Comparison of ENCODE assay signal across 1 cellular context in genomic region chr1:116110507-116111195, GRCh38.
A peak's percentile ranks its signal among the peaks of the same experiment; 100 is the strongest.
TF ChIP-seq lines count a peak whose summit lies in the region.

No MANE protein-coding gene starts in this region.

TF ChIP-seq in GM12878, 131 proteins besides CTCF, POLR2A, EP300 and RAD21 (continued from another document and continues in another):
- no peak for TF ChIP-seq IRF5 (IDR thresholded peaks at IDR 0.05; ENCODE audit: borderline replicate concordance)
- no peak for TF ChIP-seq HCFC1 (IDR thresholded peaks at IDR 0.05; ENCODE audit: low read length)
- no peak; the same call in 1 of the 2 replicates for TF ChIP-seq LARP7 (IDR thresholded peaks at IDR 0.05)
- no peak for TF ChIP-seq BCL11A (IDR thresholded peaks at IDR 0.05; ENCODE audit: low read depth, low read length)
- no peak for TF ChIP-seq SMAD5 (IDR thresholded peaks at IDR 0.05; ENCODE audit: low read depth)
- TF ChIP-seq NFYA (IDR thresholded peaks at IDR 0.05; ENCODE audit: borderline replicate concordance, low read depth, low read length) = no peak
- peak; percentile 83 for TF ChIP-seq MTA2 (IDR thresholded peaks at IDR 0.05; ENCODE audit: low read depth)
- TF ChIP-seq SMC3 (IDR thresholded peaks at IDR 0.05; ENCODE audit: borderline replicate concordance, low read length) = no peak
- no peak for TF ChIP-seq ATF2 (IDR thresholded peaks at IDR 0.05; ENCODE audit: low read length)
- no peak for TF ChIP-seq SREBF1 (IDR thresholded peaks at IDR 0.05; ENCODE audit: low read length)
- TF ChIP-seq HDAC6 (IDR thresholded peaks at IDR 0.05; ENCODE audit: unreplicated experiment) = no peak
- no peak for TF ChIP-seq CHD1 (IDR thresholded peaks at IDR 0.05; ENCODE audit: low read depth, low read length)
- 0 out of 2 replicates have a peak, but pooled peaks have one; percentile 81 for TF ChIP-seq NBN (IDR thresholded peaks at IDR 0.05)
- no peak for TF ChIP-seq SUZ12 (IDR thresholded peaks at IDR 0.05; ENCODE audit: unreplicated experiment)
- no peak for TF ChIP-seq CHD2 (IDR thresholded peaks at IDR 0.05; ENCODE audit: borderline replicate concordance, low read depth, low read length)
- no peak for TF ChIP-seq SIN3A (IDR thresholded peaks at IDR 0.05; ENCODE audit: low read depth, low read length)
- TF ChIP-seq SIX5 (IDR thresholded peaks at IDR 0.05; ENCODE audit: low read depth, low read length, severe bottlenecking) = no peak
- no peak for TF ChIP-seq ZBTB4 (CRISPR knock-in tag; IDR thresholded peaks at IDR 0.05)
- no peak for TF ChIP-seq EGR1 (IDR thresholded peaks at IDR 0.05; ENCODE audit: borderline replicate concordance in 1 of 2, low read depth in 2 of 2, low read length in 2 of 2)
- TF ChIP-seq ZBTB11 (CRISPR knock-in tag; IDR thresholded peaks at IDR 0.05) = no peak
- no peak for TF ChIP-seq ZNF217 (IDR thresholded peaks at IDR 0.05)
- no peak for TF ChIP-seq NFXL1 (IDR thresholded peaks at IDR 0.05; ENCODE audit: borderline replicate concordance)
- no peak for TF ChIP-seq TARDBP (IDR thresholded peaks at IDR 0.05; ENCODE audit: borderline replicate concordance)
- no peak for TF ChIP-seq PRDM15 (CRISPR knock-in tag; IDR thresholded peaks at IDR 0.05)
- TF ChIP-seq KDM1A (IDR thresholded peaks at IDR 0.05; ENCODE audit: borderline replicate concordance) = no peak
- no peak for TF ChIP-seq RFX5 (IDR thresholded peaks at IDR 0.05; ENCODE audit: low read depth, low read length)
- TF ChIP-seq IKZF2 (IDR thresholded peaks at IDR 0.05) = peak; percentile 72 to 80; a peak in 2 of 4 replicates
- no peak for TF ChIP-seq JUND (IDR thresholded peaks at IDR 0.05; ENCODE audit: low read depth, low read length)
- TF ChIP-seq SMARCA5 (IDR thresholded peaks at IDR 0.05) = 0 out of 2 replicates have a peak, but pooled peaks have one; percentile 78
- no peak for TF ChIP-seq SREBF2 (IDR thresholded peaks at IDR 0.05; ENCODE audit: low read length)
- TF ChIP-seq NR2F1 (conservative IDR thresholded peaks at IDR 0.05) = no peak
- no peak for TF ChIP-seq SPI1 (IDR thresholded peaks at IDR 0.05; ENCODE audit: borderline replicate concordance, insufficient read depth, low read depth, low read length)
- TF ChIP-seq ZNF274 (IDR thresholded peaks at IDR 0.05; ENCODE audit: insufficient read depth, insufficient read length) = no peak
- TF ChIP-seq ZNF207 (IDR thresholded peaks at IDR 0.05; ENCODE audit: borderline replicate concordance) = no peak
- TF ChIP-seq CREM (IDR thresholded peaks at IDR 0.05; ENCODE audit: low read depth) = no peak
- TF ChIP-seq KLF5 (IDR thresholded peaks at IDR 0.05; ENCODE audit: partially characterized antibody) = no peak
- TF ChIP-seq NR2C1 (IDR thresholded peaks at IDR 0.05) = no peak
- TF ChIP-seq ZNF622 (IDR thresholded peaks at IDR 0.05) = no peak
- no peak for TF ChIP-seq RBBP5 (conservative IDR thresholded peaks at IDR 0.05)
- peak; percentile 84 for TF ChIP-seq RELB (IDR thresholded peaks at IDR 0.05; ENCODE audit: low read depth)
- no peak for TF ChIP-seq ZNF24 (IDR thresholded peaks at IDR 0.05)
- TF ChIP-seq E4F1 (IDR thresholded peaks at IDR 0.05; ENCODE audit: borderline replicate concordance, partially characterized antibody) = no peak
- TF ChIP-seq BRCA1 (IDR thresholded peaks at IDR 0.05; ENCODE audit: low read depth, low read length) = no peak
- no peak for TF ChIP-seq ZBED1 (IDR thresholded peaks at IDR 0.05; ENCODE audit: borderline replicate concordance)
- no peak for TF ChIP-seq ETV6 (conservative IDR thresholded peaks at IDR 0.05 in 1 of 2, IDR thresholded peaks at IDR 0.05 in 1 of 2; ENCODE audit: borderline replicate concordance in 1 of 2, low read depth in 1 of 2)
